ENCODE assay signal across 8 cellular contexts in the genomic region with DNA sequence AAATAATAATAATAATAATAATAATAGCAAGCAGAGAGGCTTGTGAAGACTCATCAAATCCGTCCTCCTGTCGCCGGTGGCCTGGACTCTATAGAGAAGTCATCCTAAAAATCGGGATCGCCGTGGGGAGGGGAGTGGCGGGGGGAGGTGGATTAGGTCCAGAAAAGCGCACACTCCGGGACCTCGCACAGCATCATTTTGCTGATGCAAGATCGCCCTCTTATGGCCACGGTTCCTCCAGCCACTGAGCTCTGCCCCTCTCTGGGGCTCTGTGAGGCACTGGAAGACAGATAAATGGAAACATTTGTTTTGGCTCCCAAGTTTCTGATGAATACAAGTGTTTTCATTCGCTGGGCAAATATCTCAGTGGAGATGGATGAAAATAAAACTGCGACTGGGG.
DNase-seq lines count a peak whose midpoint lies in the region; ATAC-seq and TF ChIP-seq lines count a peak whose summit lies in the region.

No MANE protein-coding gene starts in this region.

- peaks cover 62% of the 10 kb centered on the region for H3K27me3 Mint-ChIP-seq in activated T-cell treated with anti-CD3 and anti-CD28 coated beads, Interleukin-2, amount 50 U/mL, for 24 hours
- H3K27me3 Mint-ChIP-seq in activated naive CD8-positive, alpha-beta T cell treated with anti-CD3 and anti-CD28 coated beads, Interleukin-2, amount 50 U/mL, for 24 hours: peaks cover 25% of the 10 kb centered on the region

- peak; percentile 43 for ATAC-seq in activated naive CD8-positive, alpha-beta T cell treated with anti-CD3 and anti-CD28 coated beads, Interleukin-2, amount 50 U/mL, for 24 hours
- ATAC-seq in left ventricle myocardium superior: peak; percentile 82

- H3K27ac Mint-ChIP-seq in activated T-cell treated with anti-CD3 and anti-CD28 coated beads, Interleukin-2, amount 50 U/mL, for 24 hours: no peak overlapping the region
- no peak overlapping the region for H3K27ac Mint-ChIP-seq in activated naive CD8-positive, alpha-beta T cell treated with anti-CD3 and anti-CD28 coated beads, Interleukin-2, amount 50 U/mL, for 24 hours

- intact Hi-C loops in left ventricle myocardium superior (cut with micrococcal nuclease): no loop called here

- no peak for TF ChIP-seq CTCF in coronary artery (IDR thresholded peaks at IDR 0.05)

- H3K4me3 ChIP-seq in coronary artery: no peak overlapping the region

- H3K9me3 Mint-ChIP-seq in activated T-cell treated with anti-CD3 and anti-CD28 coated beads, Interleukin-2, amount 50 U/mL, for 24 hours: no peaks in the 10 kb centered on the region
- no peaks in the 10 kb centered on the region for H3K9me3 Mint-ChIP-seq in activated naive CD8-positive, alpha-beta T cell treated with anti-CD3 and anti-CD28 coated beads, Interleukin-2, amount 50 U/mL, for 24 hours

- no peaks in the 10 kb centered on the region for H3K36me3 Mint-ChIP-seq in activated T-cell treated with anti-CD3 and anti-CD28 coated beads, Interleukin-2, amount 50 U/mL, for 24 hours (ENCODE audit: low read depth)
- no peaks in the 10 kb centered on the region for H3K36me3 Mint-ChIP-seq in activated naive CD8-positive, alpha-beta T cell treated with anti-CD3 and anti-CD28 coated beads, Interleukin-2, amount 50 U/mL, for 24 hours (ENCODE audit: low read depth)

- H3K4me3 Mint-ChIP-seq in activated T-cell treated with anti-CD3 and anti-CD28 coated beads, Interleukin-2, amount 50 U/mL, for 24 hours: no peak overlapping the region
- H3K4me3 Mint-ChIP-seq in activated naive CD8-positive, alpha-beta T cell treated with anti-CD3 and anti-CD28 coated beads, Interleukin-2, amount 50 U/mL, for 24 hours: no peak overlapping the region

- no peaks in the 10 kb centered on the region for H3K4me1 Mint-ChIP-seq in activated T-cell treated with anti-CD3 and anti-CD28 coated beads, Interleukin-2, amount 50 U/mL, for 24 hours (ENCODE audit: low read depth)
- no peaks in the 10 kb centered on the region for H3K4me1 Mint-ChIP-seq in activated naive CD8-positive, alpha-beta T cell treated with anti-CD3 and anti-CD28 coated beads, Interleukin-2, amount 50 U/mL, for 24 hours

- DNase-seq in activated T-cell treated with anti-CD3 and anti-CD28 coated beads for 48 hours (ENCODE audit: low read depth) (peak; percentile 4), NCI-H1694 (lab: John Stamatoyannopoulos, UW) (peak; percentile 43), left ventricle myocardium superior (peak; percentile 44), germinal center (ENCODE audit: low spot score) (no peak), coronary artery (ENCODE audit: low spot score) (no peak)
- DNase-seq in activated T-cell treated with anti-CD3 and anti-CD28 coated beads, Interleukin-2, amount 50 U/mL, for 24 hours: no peak
- DNase-seq in activated naive CD8-positive, alpha-beta T cell treated with anti-CD3 and anti-CD28 coated beads, Interleukin-2, amount 50 U/mL, for 24 hours: peak; percentile 36
- DNase-seq in stimulated activated CD4-positive, alpha-beta T cell treated with anti-CD3 and anti-CD28 coated beads, Interleukin-2, amount 100 ng/mL, for 48 hours: peak; percentile 7 to 19

- H3K27ac ChIP-seq in coronary artery: no peak overlapping the region

Comparison
In these comparisons a context has a peak if more than half of its experiments do, and no peak if none do; other contexts are left out.
1. DNase-seq: peak in activated T-cell treated with anti-CD3 and anti-CD28 coated beads for 48 hours (single experiment), NCI-H1694 (single experiment), activated naive CD8-positive, alpha-beta T cell treated with anti-CD3 and anti-CD28 coated beads, Interleukin-2, amount 50 U/mL, for 24 hours (single experiment), left ventricle myocardium superior (single experiment) and stimulated activated CD4-positive, alpha-beta T cell treated with anti-CD3 and anti-CD28 coated beads, Interleukin-2, amount 100 ng/mL, for 48 hours (2 of 2); none in activated T-cell treated with anti-CD3 and anti-CD28 coated beads, Interleukin-2, amount 50 U/mL, for 24 hours (single experiment), germinal center (single experiment) and coronary artery (single experiment).